21 cellular contexts compared by ENCODE assay signal in genomic region chr9:112080831-112081542, GRCh38.
DNase-seq lines count a peak whose midpoint lies in the region; ATAC-seq, FAIRE-seq and TF ChIP-seq lines count a peak whose summit lies in the region.
"Had no signal": no experiment of that assay in that cellular context is flagged by ENCODE, and none has a peak within 500 bp of the region (broad histone marks: within the 10 kb centered on the region; RNA-seq: fewer than 3 reads in every experiment).

No MANE protein-coding gene starts in this region.

- no peak overlapping the region for H3K4me2 ChIP-seq in trophoblast cell (ENCODE audit: low read length)

- FAIRE-seq in GM12891 (lab: Jason Lieb, UNC) (peak; percentile 31), H54 (lab: Jason Lieb, UNC) (peak; percentile 50)
- FAIRE-seq: D721Med, GM12892, GM18507 had no signal

- no peak overlapping the region for H2BK5ac ChIP-seq in trophoblast cell (ENCODE audit: low read depth, low read length, poor library complexity)

- H3K4ac ChIP-seq in trophoblast cell (ENCODE audit: low read depth, low read length) = no peak overlapping the region

- H2AK5ac ChIP-seq in trophoblast cell (ENCODE audit: low read length) = no peak overlapping the region

- no peaks in the 10 kb centered on the region for H3K36me3 ChIP-seq in psoas muscle (ENCODE audit: insufficient read depth in 1 of 2, low read depth in 1 of 2)
- peaks cover 2 to 3% of the 10 kb centered on the region in 2 experiments for H3K36me3 ChIP-seq in trophoblast cell (ENCODE audit: control insufficient read depth in 1 of 2, insufficient read depth in 2 of 2, low read length in 2 of 2)

- no peaks in the 10 kb centered on the region for H3K27me3 ChIP-seq in psoas muscle (ENCODE audit: insufficient read depth in 3 of 3, low read length in 2 of 3)
- H3K27me3 ChIP-seq in trophoblast cell (ENCODE audit: insufficient read depth, low read length) = no peaks in the 10 kb centered on the region

- no peak overlapping the region for H3K14ac ChIP-seq in trophoblast cell (ENCODE audit: low read length)

- intact Hi-C loops in psoas muscle (cut with DNase I) = no loop called here

- H3K4me1 ChIP-seq in psoas muscle (peaks cover under 1% of the 10 kb centered on the region), trophoblast cell (ENCODE audit: control insufficient read depth in 1 of 2, insufficient read depth in 2 of 2, low read length in 2 of 2) (peaks cover 3 to 4% of the 10 kb centered on the region in 2 experiments)

- H2BK120ac ChIP-seq in trophoblast cell (ENCODE audit: insufficient read depth, low read length, poor library complexity) = no peak overlapping the region

- H3K4me3 ChIP-seq in epithelial cell of esophagus (ENCODE audit: low read length) = no peak overlapping the region
- H3K4me3 ChIP-seq in psoas muscle = no peak overlapping the region
- no peak overlapping the region for H3K4me3 ChIP-seq in trophoblast cell (ENCODE audit: low read depth, low read length)
- H3K4me3 ChIP-seq: GM23248 had no signal

- no peak overlapping the region for H4K8ac ChIP-seq in trophoblast cell (ENCODE audit: low read depth, low read length)

- H4K91ac ChIP-seq in trophoblast cell (ENCODE audit: low read depth, low read length) = no peak overlapping the region

- DNase-seq in GM12891 (ENCODE audit: insufficient read length, low spot score) (no peak), H54 (ENCODE audit: insufficient read length, low spot score) (no peak), epithelial cell of esophagus (ENCODE audit: low read depth) (peak; percentile 90), psoas muscle (no peak), trophoblast cell (no peak), NCI-H2171 (lab: John Stamatoyannopoulos, UW) (no peak)
- DNase-seq: ACHN, GM23248, NCI-H1105, NCI-H1694, NCI-H2081 treated with DMSO at 0.1 percent for 48 hours, NCI-H510A, NCI-H774, PC-3, RPMI8226 had no signal

- H3K18ac ChIP-seq in trophoblast cell (ENCODE audit: low read length) = no peak overlapping the region

- WGBS in psoas muscle, 3 donors = 79 to 88% (median 82%) methylated on average over 5 of the region's 5 CpGs
- WGBS in trophoblast cell (ENCODE audit: extremely low coverage, insufficient coverage, insufficient read length) = no CpG with 5 or more reads among the region's 5 CpGs

- H3K79me2 ChIP-seq in trophoblast cell (ENCODE audit: control insufficient read depth, insufficient read depth, low read length, poor library complexity) = no peaks in the 10 kb centered on the region

- TF ChIP-seq CTCF in epithelial cell of esophagus (IDR thresholded peaks at IDR 0.05; ENCODE audit: insufficient read depth, low read depth, low read length, missing control alignments) = no peak
- no peak for TF ChIP-seq CTCF in psoas muscle (IDR thresholded peaks at IDR 0.05)

- no peak overlapping the region for H4K12ac ChIP-seq in trophoblast cell (ENCODE audit: low read depth, low read length)

- H3K23ac ChIP-seq in trophoblast cell (ENCODE audit: low read length) = no peak overlapping the region

- H3K27ac ChIP-seq in psoas muscle (peak overlapping the region; percentile 53), trophoblast cell (ENCODE audit: low read depth, low read length) (no peak overlapping the region)
- H3K27ac ChIP-seq: C4-2B, GM23248 had no signal

- peaks cover 3% of the 10 kb centered on the region for H3K9me3 ChIP-seq in psoas muscle
- H3K9me3 ChIP-seq in trophoblast cell (ENCODE audit: insufficient read depth, low read depth, low read length) = no peaks in the 10 kb centered on the region

- TF ChIP-seq POLR2A in GM12891 (IDR thresholded peaks at IDR 0.05; ENCODE audit: low read depth, low read length) = no peak
- no peak for TF ChIP-seq POLR2A in H54 (IDR thresholded peaks at IDR 0.05; ENCODE audit: low read depth, low read length)

- no peak overlapping the region for H2AFZ ChIP-seq in trophoblast cell (ENCODE audit: insufficient read depth, low read length, poor library complexity)
- H2AFZ ChIP-seq: GM23248 had no signal

- H3K9ac ChIP-seq in trophoblast cell (ENCODE audit: low read length) = no peak overlapping the region
- H3K9ac ChIP-seq: GM23248 had no signal

- no peaks in the 10 kb centered on the region for H3K79me1 ChIP-seq in trophoblast cell (ENCODE audit: low read length)

- ATAC-seq in psoas muscle = no peak
- no peak for ATAC-seq in HG03520 (IDR thresholded peaks at IDR 0.05; ENCODE audit: unreplicated experiment)
- ATAC-seq: HCT116, PC-3 had no signal

- H2BK12ac ChIP-seq in trophoblast cell (ENCODE audit: low read length) = no peak overlapping the region

TF ChIP-seq in GM12891, 5 proteins besides CTCF, POLR2A, EP300 and RAD21:
- TF ChIP-seq SPI1 (IDR thresholded peaks at IDR 0.05; ENCODE audit: low read depth, low read length) (no peak; the same call in 1 of the 2 replicates), PAX5 (IDR thresholded peaks at IDR 0.05; ENCODE audit: insufficient read depth, low read length, severe bottlenecking) (no peak), POLR2AphosphoS5 (IDR thresholded peaks at IDR 0.05; ENCODE audit: low read depth, low read length) (no peak), POU2F2 (IDR thresholded peaks at IDR 0.05; ENCODE audit: low read depth, low read length) (no peak), TAF1 (IDR thresholded peaks at IDR 0.05; ENCODE audit: low read depth, low read length) (no peak)
